In the genomic region with DNA sequence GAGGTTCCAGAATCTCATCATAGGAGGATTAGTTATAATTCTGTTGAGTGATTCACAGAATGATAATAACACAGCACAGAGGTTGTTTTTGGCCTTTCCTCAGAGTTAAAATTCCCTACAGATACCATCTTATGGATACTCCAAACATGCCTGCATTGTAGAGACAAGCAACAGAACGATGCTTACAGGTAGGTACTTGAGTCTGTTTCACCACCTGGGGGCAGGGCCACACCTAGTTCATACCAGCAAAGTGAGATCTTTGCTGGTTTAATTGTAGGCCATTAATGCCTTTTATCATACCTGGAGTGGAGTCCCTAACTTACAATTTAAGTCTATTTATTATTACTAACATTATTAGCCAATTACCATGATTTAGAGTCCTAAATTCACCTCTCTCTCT, we compare ENCODE assay signal across 25 cellular contexts.
A peak's percentile ranks its signal among the peaks of the same experiment; 100 is the strongest.
DNase-seq lines count a peak whose midpoint lies in the region; ATAC-seq and TF ChIP-seq lines count a peak whose summit lies in the region.
"Had no signal": no experiment of that assay in that cellular context is flagged by ENCODE, and none has a peak within 500 bp of the region (broad histone marks: within the 10 kb centered on the region; RNA-seq: fewer than 3 reads in every experiment).

No MANE protein-coding gene starts in this region.

- no peaks in the 10 kb centered on the region for H3K4me1 ChIP-seq in DOHH2 (ENCODE audit: control insufficient read depth, low read length)
- H3K4me1 ChIP-seq in NT2/D1 (ENCODE audit: insufficient read depth, insufficient read length), result no peaks in the 10 kb centered on the region
- H3K4me1 ChIP-seq: ascending aorta, HAP-1, thyroid gland had no signal

- TF ChIP-seq CTCF in C4-2B (conservative IDR thresholded peaks at IDR 0.05), result peak; percentile 30
- peak; percentile 12 for TF ChIP-seq CTCF in DOHH2 (IDR thresholded peaks at IDR 0.05; ENCODE audit: low read depth, low read length, poor library complexity, severe bottlenecking)

- no peaks in the 10 kb centered on the region for H4K20me1 ChIP-seq in DOHH2 (ENCODE audit: control insufficient read depth, insufficient read depth, low read depth, low read length)

- peak; percentile 5 for DNase-seq in NT2/D1 (ENCODE audit: low read depth, low spot score)
- no peak for DNase-seq in globus pallidus (ENCODE audit: low spot score)
- DNase-seq: activated CD4-positive, alpha-beta T cell treated with anti-CD3 and anti-CD28 coated beads, Interleukin-2, amount 50 U/mL, for 1 hour; activated CD8-positive, alpha-beta memory T cell treated with anti-CD3 and anti-CD28 coated beads, Interleukin-2, amount 50 U/mL, for 48 hours; activated naive CD8-positive, alpha-beta T cell treated with anti-CD3 and anti-CD28 coated beads for 36 hours; CD8-positive, alpha-beta T cell; central memory CD4-positive, alpha-beta T cell; DND-41; head of caudate nucleus; NCI-H1105; NCI-H2081 treated with DMSO at 0.1 percent for 48 hours; NCI-H510A; SK-N-SH; T-helper 17 cell; thyroid gland had no signal

- H3K27me3 ChIP-seq in DOHH2 (ENCODE audit: control insufficient read depth, low read length) (no peaks in the 10 kb centered on the region), NT2/D1 (ENCODE audit: insufficient read depth, insufficient read length) (no peaks in the 10 kb centered on the region)
- H3K27me3 ChIP-seq: ascending aorta, thyroid gland had no signal

- H3K27ac ChIP-seq in C4-2B (no peak overlapping the region), DOHH2 (ENCODE audit: low read depth, low read length) (no peak overlapping the region)
- H3K27ac ChIP-seq: ascending aorta, thyroid gland had no signal

- H3K4me3 ChIP-seq in DOHH2 (ENCODE audit: low read length) (no peak overlapping the region), NT2/D1 (ENCODE audit: insufficient read length, low read depth) (no peak overlapping the region)
- H3K4me3 ChIP-seq: ascending aorta, GM12878, HAP-1, thyroid gland had no signal

- H3K79me2 ChIP-seq in DOHH2 (ENCODE audit: control insufficient read depth, low read length), result no peaks in the 10 kb centered on the region

- ATAC-seq in esophagus mucosa (peak; percentile 67), HG03442 (IDR thresholded peaks at IDR 0.05; ENCODE audit: unreplicated experiment) (no peak), HG03095 (IDR thresholded peaks at IDR 0.05; ENCODE audit: unreplicated experiment) (no peak)
- ATAC-seq: activated T-helper 17 cell treated with anti-CD3 and anti-CD28 coated beads, Interleukin-2, amount 50 U/mL, for 72 hours; CD8-positive, alpha-beta T cell; GM12878; sciatic nerve; T-helper 17 cell had no signal

- H3K36me3 ChIP-seq in DOHH2 (ENCODE audit: control insufficient read depth, low read length) (no peaks in the 10 kb centered on the region), NT2/D1 (ENCODE audit: insufficient read depth, insufficient read length, low read length) (no peaks in the 10 kb centered on the region)
- H3K36me3 ChIP-seq: ascending aorta, HAP-1, thyroid gland had no signal

- H3K4me2 ChIP-seq in DOHH2 (ENCODE audit: low read length), result no peak overlapping the region
- H3K4me2 ChIP-seq: SK-N-SH had no signal

- H3K9me2 ChIP-seq in DOHH2 (replicated peaks; ENCODE audit: control insufficient read depth, low read length), result no peaks in the 10 kb centered on the region
- H3K9me2 ChIP-seq: SK-N-SH had no signal

- no peak overlapping the region for H3K9ac ChIP-seq in NT2/D1 (ENCODE audit: insufficient read length, low read depth)
- H3K9ac ChIP-seq: SK-N-SH had no signal

- no peaks in the 10 kb centered on the region for H3F3A ChIP-seq in DOHH2 (ENCODE audit: control insufficient read depth, insufficient read depth)

- H3K9me3 ChIP-seq in DOHH2 (ENCODE audit: control insufficient read depth, insufficient read depth, low read length) (no peaks in the 10 kb centered on the region), NT2/D1 (ENCODE audit: insufficient read depth, low read length) (no peaks in the 10 kb centered on the region)
- H3K9me3 ChIP-seq: ascending aorta, HAP-1, SK-N-SH, thyroid gland had no signal
